ENCODE assay signal across 1 cellular context in genomic region chr2:162114291-162114690, GRCh38.
TF ChIP-seq lines count a peak whose summit lies in the region.

No MANE protein-coding gene starts in this region.

TF ChIP-seq in HepG2, 621 proteins besides CTCF, POLR2A, EP300 and RAD21:
- TF ChIP-seq IKZF1 (IDR thresholded peaks at IDR 0.05): no peak
TF ChIP-seq in HepG2: peak in this region for 0.
